5 cellular contexts compared by ENCODE assay signal in genomic region chr6:165453395-165453794, GRCh38.
"Had no signal": no experiment of that assay in that cellular context is flagged by ENCODE, and none has a peak within 500 bp of the region (broad histone marks: within the 10 kb centered on the region; RNA-seq: fewer than 3 reads in every experiment).

No MANE protein-coding gene starts in this region.

- H3K9me3 Mint-ChIP-seq: GM23338, H9 had no signal

- H3K4me3 Mint-ChIP-seq: GM23338, H9 had no signal

- DNase-seq: H9, HCEC 1CT, IMR-90 had no signal

- H3K4me3 ChIP-seq: GM23338, K562 had no signal

- ATAC-seq: GM23338, K562 had no signal

- H3K27ac Mint-ChIP-seq: GM23338, H9 had no signal
